Comparison of ENCODE assay signal across 1 cellular context in the genomic region with DNA sequence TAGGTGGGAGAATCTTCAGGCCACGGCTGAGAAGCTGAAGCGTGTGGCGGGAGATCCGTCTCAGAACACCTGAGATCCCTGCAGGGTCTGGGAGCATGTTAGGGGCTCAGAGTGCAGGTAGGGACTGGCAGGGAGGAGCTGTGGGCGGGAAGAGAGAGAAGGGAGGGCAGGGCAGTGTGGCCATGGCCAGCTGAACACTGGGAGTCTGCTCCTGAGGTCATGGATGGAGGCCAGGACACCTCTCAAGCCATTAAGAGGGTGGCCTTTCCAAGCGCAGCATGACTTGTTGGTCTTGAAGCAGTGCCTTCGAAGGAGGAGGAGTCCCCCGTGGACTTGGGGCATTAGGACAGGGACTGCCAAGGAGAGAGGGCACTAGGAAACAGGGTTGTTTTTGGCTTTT.
TF ChIP-seq lines count a peak whose summit lies in the region.

No MANE protein-coding gene starts in this region.

TF ChIP-seq in WTC11, 78 proteins besides CTCF, POLR2A, EP300 and RAD21 (continued from another document):
- TF ChIP-seq ELF4 (CRISPR knock-in tag; IDR thresholded peaks at IDR 0.05; ENCODE audit: low read depth): no peak
- TF ChIP-seq, protein P1, sequence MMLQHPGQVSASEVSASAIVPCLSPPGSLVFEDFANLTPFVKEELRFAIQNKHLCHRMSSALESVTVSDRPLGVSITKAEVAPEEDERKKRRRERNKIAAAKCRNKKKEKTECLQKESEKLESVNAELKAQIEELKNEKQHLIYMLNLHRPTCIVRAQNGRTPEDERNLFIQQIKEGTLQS (CRISPR knock-in tag; conservative IDR thresholded peaks at IDR 0.05): no peak
